ENCODE assay signal across 11 cellular contexts in genomic region chr21:37005548-37006242, GRCh38. TPM values are rescaled to one million over a fixed set of nuclear protein-coding genes. Genes with fewer than 3 reads are reported as not detected.
A peak's percentile ranks its signal among the peaks of the same experiment; 100 is the strongest.
DNase-seq lines count a peak whose midpoint lies in the region; ATAC-seq, FAIRE-seq and TF ChIP-seq lines count a peak whose summit lies in the region.
"Had no signal": no experiment of that assay in that cellular context is flagged by ENCODE, and none has a peak within 500 bp of the region (broad histone marks: within the 10 kb centered on the region; RNA-seq: fewer than 3 reads in every experiment).

No MANE protein-coding gene starts in this region.

- H2BK12ac ChIP-seq in H1 (ENCODE audit: low read depth, low read length) (0 out of 2 replicates have a peak overlapping the region, but pooled peaks have one; percentile 50), mesenchymal stem cell (ENCODE audit: low read length in 2 of 2) (peak overlapping the region in 1 of 2 experiments; percentile 34)

- H3K23me2 ChIP-seq in H1 (ENCODE audit: low read depth, low read length), result peaks cover 12% of the 10 kb centered on the region; the same call in 1 of the 2 replicates

- H3K36me3 ChIP-seq in H1 (ENCODE audit: control insufficient read depth in 2 of 4, insufficient read depth in 4 of 4, low read length in 3 of 4) (no peaks in the 10 kb centered on the region), mesenchymal stem cell (ENCODE audit: control insufficient read depth in 1 of 2, insufficient read depth in 2 of 2, low read depth in 1 of 2, low read length in 2 of 2) (no peaks in the 10 kb centered on the region), thoracic aorta (no peaks in the 10 kb centered on the region)
- H3K36me3 ChIP-seq: BE2C had no signal

- H2AK5ac ChIP-seq in H1 (ENCODE audit: low read depth, low read length) (no peak overlapping the region), mesenchymal stem cell (ENCODE audit: low read length, severe bottlenecking) (no peak overlapping the region)

- H3K4ac ChIP-seq in H1 (replicated peaks; ENCODE audit: insufficient read length, low read depth, low read length), result no peak overlapping the region
- H3K4ac ChIP-seq in mesenchymal stem cell (ENCODE audit: low read depth in 1 of 2, low read length in 2 of 2), result no peak overlapping the region

- H3K36me3 Mint-ChIP-seq in activated naive CD8-positive, alpha-beta T cell, result no peaks in the 10 kb centered on the region
- H3K36me3 Mint-ChIP-seq in activated naive CD8-positive, alpha-beta T cell treated with anti-CD3 and anti-CD28 coated beads, Interleukin-2, amount 50 U/mL, for 24 hours (ENCODE audit: low read depth), result no peaks in the 10 kb centered on the region

- FAIRE-seq in H1 (lab: Jason Lieb, UNC) (no peak), urothelium cell line (lab: Jason Lieb, UNC) (no peak)

- H3K4me1 ChIP-seq in H1 (replicated peaks in 1 of 4; ENCODE audit: control insufficient read depth in 3 of 4, insufficient read depth in 4 of 4, low read length in 3 of 4), result peaks cover 0 to 8% (median 0%) of the 10 kb centered on the region in 4 experiments; a peak in 2 of 7 replicates
- H3K4me1 ChIP-seq in mesenchymal stem cell (ENCODE audit: control insufficient read depth, insufficient read depth, low read depth, low read length), result peaks cover 21% of the 10 kb centered on the region
- H3K4me1 ChIP-seq in thoracic aorta (ENCODE audit: control insufficient read depth in 1 of 2, low read depth in 2 of 2), result peaks cover 13 to 15% of the 10 kb centered on the region in 2 donors
- H3K4me1 ChIP-seq: BE2C had no signal

- no peak overlapping the region for H2BK5ac ChIP-seq in H1 (ENCODE audit: low read depth, low read length)
- no peak overlapping the region for H2BK5ac ChIP-seq in mesenchymal stem cell (ENCODE audit: low read depth, low read length, poor library complexity, severe bottlenecking)

- POLR2A ChIA-PET in H1 (lab: Charles Lee; ENCODE audit: partially characterized antibody), result interaction anchor here (1.2 to 3.3 kb wide), 4 partner anchors 12 to 23 kb away, joined by 3 to 14 read pairs (median 4); no protein-coding TSS in a partner anchor

- no peak for DNase-seq in activated naive CD8-positive, alpha-beta T cell treated with anti-CD3 and anti-CD28 coated beads, Interleukin-2, amount 50 U/mL, for 24 hours
- DNase-seq in H1 (ENCODE audit: low read depth in 1 of 2, low spot score in 2 of 2) (no peak), mesenchymal stem cell (no peak), thoracic aorta (ENCODE audit: low spot score) (no peak), NCI-H2227 (lab: John Stamatoyannopoulos, UW; ENCODE audit: unreplicated experiment) (no peak), urothelium cell line (ENCODE audit: low spot score) (no peak)
- DNase-seq: activated CD4-positive, alpha-beta T cell treated with anti-CD3 and anti-CD28 coated beads for 1 hour; BE2C had no signal

- H3K14ac ChIP-seq in H1 (ENCODE audit: insufficient read length) (no peak overlapping the region), mesenchymal stem cell (ENCODE audit: low read length in 2 of 2) (no peak overlapping the region)

- no peak overlapping the region for H3K27ac ChIP-seq in H1 (ENCODE audit: low read depth, low read length)
- no peak overlapping the region for H3K27ac ChIP-seq in mesenchymal stem cell (ENCODE audit: low read length, poor library complexity, severe bottlenecking)
- H3K27ac ChIP-seq in thoracic aorta, result no peak overlapping the region

- H3K27me3 Mint-ChIP-seq in activated naive CD8-positive, alpha-beta T cell, result peaks cover 13% of the 10 kb centered on the region
- H3K27me3 Mint-ChIP-seq in activated naive CD8-positive, alpha-beta T cell treated with anti-CD3 and anti-CD28 coated beads, Interleukin-2, amount 50 U/mL, for 24 hours, result peaks cover 34% of the 10 kb centered on the region

- H3K27ac Mint-ChIP-seq in activated naive CD8-positive, alpha-beta T cell, result no peak overlapping the region
- no peak overlapping the region for H3K27ac Mint-ChIP-seq in activated naive CD8-positive, alpha-beta T cell treated with anti-CD3 and anti-CD28 coated beads, Interleukin-2, amount 50 U/mL, for 24 hours

- TF ChIP-seq POLR2A in H1 (IDR thresholded peaks at IDR 0.05; ENCODE audit: control extremely low read depth in 1 of 2, low read depth in 2 of 2, low read length in 2 of 2), result no peak

- H2BK120ac ChIP-seq in H1 (replicated peaks; ENCODE audit: low read depth, low read length), result no peak overlapping the region
- H2BK120ac ChIP-seq in mesenchymal stem cell (ENCODE audit: low read depth, low read length), result no peak overlapping the region

- no peak overlapping the region for H3K56ac ChIP-seq in H1 (replicated peaks; ENCODE audit: insufficient read length, low read depth, low read length)

- no peak for TF ChIP-seq RAD21 in H1 (IDR thresholded peaks at IDR 0.05 in 1 of 2, conservative IDR thresholded peaks at IDR 0.05 in 1 of 2; ENCODE audit: low read depth in 2 of 2, low read length in 2 of 2)

- H2AFZ ChIP-seq in H1 (ENCODE audit: low read length) (peak overlapping the region; percentile 65), mesenchymal stem cell (ENCODE audit: low read depth, low read length) (no peak overlapping the region)

- H3K9ac ChIP-seq in H1 (replicated peaks in 1 of 4; ENCODE audit: extremely low read depth in 1 of 4, low read depth in 3 of 4, low read length in 3 of 4), result 0 out of 7 replicates have a peak overlapping the region, but pooled peaks of 1 of the 4 experiments have one; percentile 2
- no peak overlapping the region for H3K9ac ChIP-seq in mesenchymal stem cell (ENCODE audit: low read length)

- H4K91ac ChIP-seq in H1 (replicated peaks; ENCODE audit: insufficient read length, low read length) (peak overlapping the region; percentile 65), mesenchymal stem cell (ENCODE audit: low read length) (no peak overlapping the region)

- TF ChIP-seq EP300 in H1 (IDR thresholded peaks at IDR 0.05; ENCODE audit: borderline replicate concordance in 1 of 2, low read depth in 2 of 2, low read length in 2 of 2), result no peak

- H3K4me3 Mint-ChIP-seq in activated naive CD8-positive, alpha-beta T cell, result peak overlapping the region; percentile 47
- H3K4me3 Mint-ChIP-seq in activated naive CD8-positive, alpha-beta T cell treated with anti-CD3 and anti-CD28 coated beads, Interleukin-2, amount 50 U/mL, for 24 hours, result no peak overlapping the region

- H2BK15ac ChIP-seq in H1 (ENCODE audit: low read length), result peak overlapping the region; percentile 19; the same call in 1 of the 2 replicates
- no peak overlapping the region for H2BK15ac ChIP-seq in mesenchymal stem cell (ENCODE audit: low read depth, poor library complexity, severe bottlenecking)

- no peaks in the 10 kb centered on the region for H4K20me1 ChIP-seq in H1 (replicated peaks in 1 of 2; ENCODE audit: control insufficient read depth in 1 of 2, insufficient read depth in 2 of 2, low read length in 2 of 2)

- no peak for TF ChIP-seq CTCF in H1 (IDR thresholded peaks at IDR 0.05; ENCODE audit: control extremely low read depth in 1 of 3, insufficient read depth in 1 of 3, low read depth in 1 of 3, low read length in 3 of 3)
- TF ChIP-seq CTCF in thoracic aorta (IDR thresholded peaks at IDR 0.05), result no peak

- H3K4me2 ChIP-seq in H1 (ENCODE audit: insufficient read depth in 1 of 2, low read depth in 2 of 2, low read length in 2 of 2), result peak overlapping the region; percentile 56 to 69
- H3K4me2 ChIP-seq in mesenchymal stem cell (ENCODE audit: low read length, poor library complexity, severe bottlenecking), result peak overlapping the region; percentile 97

- ATAC-seq in activated naive CD8-positive, alpha-beta T cell treated with anti-CD3 and anti-CD28 coated beads, Interleukin-2, amount 50 U/mL, for 24 hours, result no peak
- ATAC-seq in thoracic aorta (ENCODE audit: insufficient number of reproducible peaks, low FRiP score, low read depth) (no peak), GM21723 (IDR thresholded peaks at IDR 0.05; ENCODE audit: unreplicated experiment) (no peak)

- no peak overlapping the region for H4K5ac ChIP-seq in H1 (ENCODE audit: insufficient read length, low read depth, low read length)

- 0 out of 2 replicates have a peak overlapping the region, but pooled peaks have one; percentile 55 for H3K18ac ChIP-seq in H1 (ENCODE audit: extremely low read depth, low read length)
- H3K18ac ChIP-seq in mesenchymal stem cell (ENCODE audit: low read depth in 1 of 2, low read length in 2 of 2), result no peak overlapping the region

- H4K8ac ChIP-seq in H1 (ENCODE audit: extremely low read depth, insufficient read depth, low read length), result peak overlapping the region; percentile 80
- peak overlapping the region; percentile 38 for H4K8ac ChIP-seq in mesenchymal stem cell (ENCODE audit: low read length)

- peaks cover 22% of the 10 kb centered on the region for H3K4me1 Mint-ChIP-seq in activated naive CD8-positive, alpha-beta T cell (ENCODE audit: low read depth)
- peaks cover 22% of the 10 kb centered on the region for H3K4me1 Mint-ChIP-seq in activated naive CD8-positive, alpha-beta T cell treated with anti-CD3 and anti-CD28 coated beads, Interleukin-2, amount 50 U/mL, for 24 hours

- H3K4me3 ChIP-seq in H1 (ENCODE audit: extremely low read depth in 1 of 4, insufficient read depth in 2 of 4, low read depth in 3 of 4, low read length in 4 of 4) (peak overlapping the region; percentile 40 to 68 (median 54)), mesenchymal stem cell (ENCODE audit: insufficient read depth in 1 of 2, low read depth in 1 of 2, low read length in 2 of 2) (peak overlapping the region; percentile 55 to 69), thoracic aorta (peak overlapping the region; percentile 68)

- H3K79me1 ChIP-seq in H1 (ENCODE audit: low read depth, low read length) (no peaks in the 10 kb centered on the region), mesenchymal stem cell (replicated peaks; ENCODE audit: low read length, poor library complexity, severe bottlenecking) (no peaks in the 10 kb centered on the region)

- H2BK20ac ChIP-seq in H1 (ENCODE audit: low read length), result no peak overlapping the region

- WGBS in H1 (ENCODE audit: extremely low coverage in 1 of 2, insufficient coverage in 1 of 2, insufficient read length in 1 of 2, insufficient replicate concordance in 2 of 2, low coverage in 1 of 2, low lambda C conversion rate in 2 of 2, missing lambda C conversion rate in 1 of 2), 2 experiments, result 16% methylated on average over 53 of the region's 58 CpGs; no CpG with 5 or more reads in 1 of the 2 experiments
- 10% methylated on average over 58 of the region's 58 CpGs for WGBS in mesenchymal stem cell

- H3K27me3 ChIP-seq in H1 (replicated peaks in 1 of 4; ENCODE audit: control insufficient read depth in 3 of 4, extremely low read depth in 1 of 4, insufficient read depth in 3 of 4, low read length in 3 of 4) (peaks cover 5 to 37% (median 27%) of the 10 kb centered on the region in 4 experiments), mesenchymal stem cell (ENCODE audit: control insufficient read depth in 1 of 2, insufficient read depth in 1 of 2, low read length in 2 of 2) (peaks cover 11 to 24% of the 10 kb centered on the region in 2 experiments), thoracic aorta (replicated peaks; ENCODE audit: insufficient read depth) (peaks cover 8% of the 10 kb centered on the region)

- H3K79me2 ChIP-seq in H1 (ENCODE audit: control insufficient read depth in 1 of 2, insufficient read depth in 2 of 2, low read length in 2 of 2), result no peaks in the 10 kb centered on the region

- no peaks in the 10 kb centered on the region for H3K9me3 ChIP-seq in H1 (ENCODE audit: insufficient read depth in 2 of 2, low read depth in 1 of 2, low read length in 1 of 2)
- no peaks in the 10 kb centered on the region for H3K9me3 ChIP-seq in mesenchymal stem cell (ENCODE audit: control insufficient read depth, low read length)
- H3K9me3 ChIP-seq in thoracic aorta, result no peaks in the 10 kb centered on the region
- H3K9me3 ChIP-seq: BE2C had no signal

- H3K9me3 Mint-ChIP-seq in activated naive CD8-positive, alpha-beta T cell (ENCODE audit: low read depth), result no peaks in the 10 kb centered on the region
- H3K9me3 Mint-ChIP-seq in activated naive CD8-positive, alpha-beta T cell treated with anti-CD3 and anti-CD28 coated beads, Interleukin-2, amount 50 U/mL, for 24 hours, result no peaks in the 10 kb centered on the region

- H3K23ac ChIP-seq in H1 (ENCODE audit: insufficient read length) (no peak overlapping the region), mesenchymal stem cell (ENCODE audit: low read length in 2 of 2) (peak overlapping the region in 1 of 2 experiments; percentile 77)

- CTCF ChIA-PET in H1 (lab: Charles Lee; ENCODE audit: partially characterized antibody), result interaction anchor here (0.8 to 1.7 kb wide), 4 partner anchors 9 to 24 kb away, joined by 3 to 6 read pairs (median 4); no protein-coding TSS in a partner anchor

RNA-seq across cellular contexts. Expression of gene RIPPLY3, which starts 0.8 kb away (rescaled TPM):
- total RNA-seq in H1 (2021; fragmentation: NEBNext Ultra II Directional; extraction: Animal tissue kit (Norgen Biotek cat#: 25700)), result 2.0 and 2.6 TPM in 2 replicates
- polyA plus RNA-seq in H1 (2011; rRNA removed), result 2.2 TPM in 2 replicates
- polyA plus RNA-seq in H1 (2011; cell fraction: cytosol; rRNA removed), result 2.1 TPM
- 1.3 TPM for polyA plus RNA-seq in H1 (2011; cell fraction: nucleus; rRNA removed)
- polyA plus RNA-seq in H1 (2012, experiment 1 of 2), result 1.6 to 2.4 TPM (median 1.8 TPM) in 4 replicates
- 2.9 TPM for polyA plus RNA-seq in H1 (2012, experiment 2 of 2)
- 2.8 TPM for polyA plus RNA-seq in H1 (2013, experiment 1 of 2)
- 2.3 TPM for polyA plus RNA-seq in H1 (2013, experiment 2 of 2)
- polyA minus RNA-seq in H1 (2011; rRNA and poly(A)+ RNA removed), result 0.46 and 0.76 TPM in 2 replicates
- not detected for polyA minus RNA-seq in H1 (2011; cell fraction: cytosol; rRNA and poly(A)+ RNA removed)
- polyA minus RNA-seq in H1 (2011; cell fraction: nucleus; rRNA and poly(A)+ RNA removed), result 0.80 TPM
- polyA plus RNA-seq in mesenchymal stem cell (2013, experiment 1 of 2), result 0.03 TPM
- 0.05 TPM for polyA plus RNA-seq in mesenchymal stem cell (2013, experiment 2 of 2)
- total RNA-seq in thoracic aorta, result not detected
- total RNA-seq: RPMI7951 had no signal

RNA-seq across cellular contexts. Expression of gene HLCS, which starts 39.2 kb away (rescaled TPM):
- total RNA-seq in H1 (2021; fragmentation: NEBNext Ultra II Directional; extraction: Animal tissue kit (Norgen Biotek cat#: 25700)), result 12.2 and 14.2 TPM in 2 replicates
- polyA plus RNA-seq in H1 (2011; rRNA removed), result 4.7 and 5.1 TPM in 2 replicates
- polyA plus RNA-seq in H1 (2011; cell fraction: cytosol; rRNA removed), result 7.1 TPM
- 9.5 TPM for polyA plus RNA-seq in H1 (2011; cell fraction: nucleus; rRNA removed)
- 5.7 to 7.8 TPM (median 6.9 TPM) in 4 replicates for polyA plus RNA-seq in H1 (2012, experiment 1 of 2)
- 0.77 TPM for polyA plus RNA-seq in H1 (2012, experiment 2 of 2)
- 6.7 TPM for polyA plus RNA-seq in H1 (2013, experiment 1 of 2)
- polyA plus RNA-seq in H1 (2013, experiment 2 of 2), result 6.6 TPM
- polyA minus RNA-seq in H1 (2011; rRNA and poly(A)+ RNA removed), result 15.2 and 27.6 TPM in 2 replicates
- 8.7 TPM for polyA minus RNA-seq in H1 (2011; cell fraction: cytosol; rRNA and poly(A)+ RNA removed)
- 21.5 TPM for polyA minus RNA-seq in H1 (2011; cell fraction: nucleus; rRNA and poly(A)+ RNA removed)
- polyA plus RNA-seq in mesenchymal stem cell (2013, experiment 1 of 2), result 12.3 TPM
- 12.5 TPM for polyA plus RNA-seq in mesenchymal stem cell (2013, experiment 2 of 2)
- total RNA-seq in thoracic aorta, result 10 to 100 TPM; 17.5 to 29.3 TPM
